ENCODE assay signal across 1 cellular context in the genomic region with DNA sequence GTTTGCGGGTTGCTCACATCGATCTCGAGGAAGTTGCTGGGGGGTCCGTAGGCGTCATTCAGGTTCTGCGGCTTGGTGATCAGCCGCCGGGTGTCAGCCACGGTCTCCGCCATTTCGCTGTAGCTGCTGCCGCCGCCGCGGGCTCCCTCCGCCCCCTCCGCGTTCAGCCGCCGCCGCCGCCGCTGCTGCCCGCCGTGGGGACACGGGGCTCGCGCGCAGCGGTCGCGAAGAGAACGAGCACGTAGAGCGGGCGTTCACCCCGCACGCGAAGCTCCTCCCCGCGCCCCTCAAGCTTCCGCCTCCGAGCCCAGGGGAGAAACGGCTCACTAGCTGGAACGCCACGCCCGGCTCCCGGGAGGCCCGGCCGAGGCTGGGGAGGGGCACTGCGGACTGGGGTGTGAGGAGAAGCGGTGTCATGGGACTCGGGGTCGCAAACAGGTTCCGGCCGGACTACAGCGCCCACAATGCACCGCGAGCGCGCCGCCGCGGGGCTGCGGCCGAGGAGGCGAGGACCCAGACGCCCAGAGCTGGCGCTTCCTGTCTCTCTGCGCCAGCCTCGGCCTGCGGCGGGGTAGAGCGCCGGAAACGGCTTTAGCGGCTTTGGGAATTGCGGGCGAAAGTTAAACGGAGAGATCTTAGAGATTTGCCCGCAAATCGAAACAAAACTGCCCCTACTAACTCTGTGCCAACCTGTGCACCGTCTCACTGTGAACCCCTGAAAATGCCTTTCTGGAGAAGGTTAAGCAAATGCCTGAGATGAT.
TF ChIP-seq lines count a peak whose summit lies in the region.

A gene (minus strand): TSS at position 232 of the 761 bp plus-strand sequence. CDS start 119 bp downstream, at position 113.

TF ChIP-seq in HepG2, 621 proteins besides CTCF, POLR2A, EP300 and RAD21 (continued from another document and continues in another):
- TF ChIP-seq CHCHD3 (CRISPR knock-in tag; IDR thresholded peaks at IDR 0.05) (no peak), ZNF546 (CRISPR knock-in tag; conservative IDR thresholded peaks at IDR 0.05) (no peak), FOXJ3 (CRISPR knock-in tag; IDR thresholded peaks at IDR 0.05; ENCODE audit: borderline replicate concordance) (no peak), ZNF878 (CRISPR knock-in tag; IDR thresholded peaks at IDR 0.05) (no peak), ZNF775 (CRISPR knock-in tag; IDR thresholded peaks at IDR 0.05; ENCODE audit: borderline replicate concordance) (no peak), ZNF234 (CRISPR knock-in tag; conservative IDR thresholded peaks at IDR 0.05) (no peak), KDM1A (CRISPR knock-in tag; IDR thresholded peaks at IDR 0.05) (no peak), PHF20 (CRISPR knock-in tag; IDR thresholded peaks at IDR 0.05) (peak; percentile 72), FOXK1 (CRISPR knock-in tag; IDR thresholded peaks at IDR 0.05; ENCODE audit: borderline replicate concordance, low read depth) (peak; percentile 74), ZNF556 (CRISPR knock-in tag; IDR thresholded peaks at IDR 0.05; ENCODE audit: borderline replicate concordance) (peak; percentile 78; the same call in 1 of the 2 replicates), SIX4 (CRISPR knock-in tag; IDR thresholded peaks at IDR 0.05) (no peak), ZFP62 (CRISPR knock-in tag; IDR thresholded peaks at IDR 0.05) (no peak), TOPORS (CRISPR knock-in tag; IDR thresholded peaks at IDR 0.05) (peak; percentile 80), MATR3 (CRISPR knock-in tag; IDR thresholded peaks at IDR 0.05) (no peak), ZNF296 (CRISPR knock-in tag; conservative IDR thresholded peaks at IDR 0.05) (no peak), ERF (CRISPR knock-in tag; IDR thresholded peaks at IDR 0.05) (peak; percentile 66), ZSCAN20 (CRISPR knock-in tag; IDR thresholded peaks at IDR 0.05; ENCODE audit: borderline replicate concordance) (no peak; the same call in 1 of the 2 replicates), ZNF10 (CRISPR knock-in tag; IDR thresholded peaks at IDR 0.05; ENCODE audit: borderline replicate concordance, low read depth) (no peak), ZMYM4 (CRISPR knock-in tag; IDR thresholded peaks at IDR 0.05) (peak; percentile 86), NR1H2 (CRISPR knock-in tag; IDR thresholded peaks at IDR 0.05; ENCODE audit: borderline replicate concordance, low read depth) (no peak), REL (CRISPR knock-in tag; conservative IDR thresholded peaks at IDR 0.05) (0 out of 2 replicates have a peak, but pooled peaks have one; percentile 47), TGIF2 (CRISPR knock-in tag; IDR thresholded peaks at IDR 0.05) (0 out of 2 replicates have a peak, but pooled peaks have one; percentile 6), ZNF460 (CRISPR knock-in tag; IDR thresholded peaks at IDR 0.05; ENCODE audit: borderline replicate concordance) (no peak; the same call in 1 of the 2 replicates), YEATS4 (CRISPR knock-in tag; IDR thresholded peaks at IDR 0.05; ENCODE audit: borderline replicate concordance) (peak; percentile 80), GZF1 (CRISPR knock-in tag; IDR thresholded peaks at IDR 0.05) (no peak), ZBTB38 (CRISPR knock-in tag; IDR thresholded peaks at IDR 0.05) (peak; percentile 53; the same call in 1 of the 2 replicates), ZNF768 (CRISPR knock-in tag; IDR thresholded peaks at IDR 0.05) (no peak), KDM5B (CRISPR knock-in tag; IDR thresholded peaks at IDR 0.05; ENCODE audit: borderline replicate concordance) (peak; percentile 72; the same call in 1 of the 2 replicates), ZNF138 (CRISPR knock-in tag; IDR thresholded peaks at IDR 0.05; ENCODE audit: low read depth) (no peak), ZNF616 (CRISPR knock-in tag; IDR thresholded peaks at IDR 0.05; ENCODE audit: low read depth) (no peak), SIN3B (IDR thresholded peaks at IDR 0.05; ENCODE audit: low read length) (no peak), KLF13 (CRISPR knock-in tag; IDR thresholded peaks at IDR 0.05) (no peak), MIXL1 (CRISPR knock-in tag; IDR thresholded peaks at IDR 0.05) (peak; percentile 55; the same call in 1 of the 2 replicates), ZNF891 (CRISPR knock-in tag; IDR thresholded peaks at IDR 0.05) (peak; percentile 33; the same call in 1 of the 2 replicates), ZNF614 (CRISPR knock-in tag; IDR thresholded peaks at IDR 0.05; ENCODE audit: borderline replicate concordance) (0 out of 2 replicates have a peak, but pooled peaks have one; percentile 24), BRCA1 (CRISPR knock-in tag; IDR thresholded peaks at IDR 0.05) (no peak), BHLHE40 (IDR thresholded peaks at IDR 0.05; ENCODE audit: low read length) (no peak; the same call in 1 of the 2 replicates)
- TF ChIP-seq, protein P1, sequence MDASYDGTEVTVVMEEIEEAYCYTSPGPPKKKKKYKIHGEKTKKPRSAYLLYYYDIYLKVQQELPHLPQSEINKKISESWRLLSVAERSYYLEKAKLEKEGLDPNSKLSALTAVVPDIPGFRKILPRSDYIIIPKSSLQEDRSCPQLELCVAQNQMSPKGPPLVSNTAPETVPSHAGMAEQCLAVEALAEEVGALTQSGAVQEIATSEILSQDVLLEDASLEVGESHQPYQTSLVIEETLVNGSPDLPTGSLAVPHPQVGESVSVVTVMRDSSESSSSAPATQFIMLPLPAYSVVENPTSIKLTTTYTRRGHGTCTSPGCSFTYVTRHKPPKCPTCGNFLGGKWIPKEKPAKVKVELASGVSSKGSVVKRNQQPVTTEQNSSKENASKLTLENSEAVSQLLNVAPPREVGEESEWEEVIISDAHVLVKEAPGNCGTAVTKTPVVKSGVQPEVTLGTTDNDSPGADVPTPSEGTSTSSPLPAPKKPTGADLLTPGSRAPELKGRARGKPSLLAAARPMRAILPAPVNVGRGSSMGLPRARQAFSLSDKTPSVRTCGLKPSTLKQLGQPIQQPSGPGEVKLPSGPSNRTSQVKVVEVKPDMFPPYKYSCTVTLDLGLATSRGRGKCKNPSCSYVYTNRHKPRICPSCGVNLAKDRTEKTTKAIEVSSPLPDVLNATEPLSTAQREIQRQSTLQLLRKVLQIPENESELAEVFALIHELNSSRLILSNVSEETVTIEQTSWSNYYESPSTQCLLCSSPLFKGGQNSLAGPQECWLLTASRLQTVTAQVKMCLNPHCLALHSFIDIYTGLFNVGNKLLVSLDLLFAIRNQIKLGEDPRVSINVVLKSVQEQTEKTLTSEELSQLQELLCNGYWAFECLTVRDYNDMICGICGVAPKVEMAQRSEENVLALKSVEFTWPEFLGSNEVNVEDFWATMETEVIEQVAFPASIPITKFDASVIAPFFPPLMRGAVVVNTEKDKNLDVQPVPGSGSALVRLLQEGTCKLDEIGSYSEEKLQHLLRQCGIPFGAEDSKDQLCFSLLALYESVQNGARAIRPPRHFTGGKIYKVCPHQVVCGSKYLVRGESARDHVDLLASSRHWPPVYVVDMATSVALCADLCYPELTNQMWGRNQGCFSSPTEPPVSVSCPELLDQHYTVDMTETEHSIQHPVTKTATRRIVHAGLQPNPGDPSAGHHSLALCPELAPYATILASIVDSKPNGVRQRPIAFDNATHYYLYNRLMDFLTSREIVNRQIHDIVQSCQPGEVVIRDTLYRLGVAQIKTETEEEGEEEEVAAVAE (CRISPR knock-in tag; IDR thresholded peaks at IDR 0.05; ENCODE audit: borderline replicate concordance): 0 out of 2 replicates have a peak, but pooled peaks have one; percentile 40
- TF ChIP-seq, protein P2, sequence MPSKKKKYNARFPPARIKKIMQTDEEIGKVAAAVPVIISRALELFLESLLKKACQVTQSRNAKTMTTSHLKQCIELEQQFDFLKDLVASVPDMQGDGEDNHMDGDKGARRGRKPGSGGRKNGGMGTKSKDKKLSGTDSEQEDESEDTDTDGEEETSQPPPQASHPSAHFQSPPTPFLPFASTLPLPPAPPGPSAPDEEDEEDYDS (CRISPR knock-in tag; IDR thresholded peaks at IDR 0.05): peak; percentile 62; the same call in 1 of the 2 replicates
- TF ChIP-seq, protein P3, sequence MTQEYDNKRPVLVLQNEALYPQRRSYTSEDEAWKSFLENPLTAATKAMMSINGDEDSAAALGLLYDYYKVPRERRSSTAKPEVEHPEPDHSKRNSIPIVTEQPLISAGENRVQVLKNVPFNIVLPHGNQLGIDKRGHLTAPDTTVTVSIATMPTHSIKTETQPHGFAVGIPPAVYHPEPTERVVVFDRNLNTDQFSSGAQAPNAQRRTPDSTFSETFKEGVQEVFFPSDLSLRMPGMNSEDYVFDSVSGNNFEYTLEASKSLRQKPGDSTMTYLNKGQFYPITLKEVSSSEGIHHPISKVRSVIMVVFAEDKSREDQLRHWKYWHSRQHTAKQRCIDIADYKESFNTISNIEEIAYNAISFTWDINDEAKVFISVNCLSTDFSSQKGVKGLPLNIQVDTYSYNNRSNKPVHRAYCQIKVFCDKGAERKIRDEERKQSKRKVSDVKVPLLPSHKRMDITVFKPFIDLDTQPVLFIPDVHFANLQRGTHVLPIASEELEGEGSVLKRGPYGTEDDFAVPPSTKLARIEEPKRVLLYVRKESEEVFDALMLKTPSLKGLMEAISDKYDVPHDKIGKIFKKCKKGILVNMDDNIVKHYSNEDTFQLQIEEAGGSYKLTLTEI (CRISPR knock-in tag; conservative IDR thresholded peaks at IDR 0.05): no peak
- TF ChIP-seq, protein P4, sequence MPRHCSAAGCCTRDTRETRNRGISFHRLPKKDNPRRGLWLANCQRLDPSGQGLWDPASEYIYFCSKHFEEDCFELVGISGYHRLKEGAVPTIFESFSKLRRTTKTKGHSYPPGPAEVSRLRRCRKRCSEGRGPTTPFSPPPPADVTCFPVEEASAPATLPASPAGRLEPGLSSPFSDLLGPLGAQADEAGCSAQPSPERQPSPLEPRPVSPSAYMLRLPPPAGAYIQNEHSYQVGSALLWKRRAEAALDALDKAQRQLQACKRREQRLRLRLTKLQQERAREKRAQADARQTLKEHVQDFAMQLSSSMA (CRISPR knock-in tag; IDR thresholded peaks at IDR 0.05): no peak
- TF ChIP-seq, protein P5, sequence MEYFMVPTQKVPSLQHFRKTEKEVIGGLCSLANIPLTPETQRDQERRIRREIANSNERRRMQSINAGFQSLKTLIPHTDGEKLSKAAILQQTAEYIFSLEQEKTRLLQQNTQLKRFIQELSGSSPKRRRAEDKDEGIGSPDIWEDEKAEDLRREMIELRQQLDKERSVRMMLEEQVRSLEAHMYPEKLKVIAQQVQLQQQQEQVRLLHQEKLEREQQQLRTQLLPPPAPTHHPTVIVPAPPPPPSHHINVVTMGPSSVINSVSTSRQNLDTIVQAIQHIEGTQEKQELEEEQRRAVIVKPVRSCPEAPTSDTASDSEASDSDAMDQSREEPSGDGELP (IDR thresholded peaks at IDR 0.05; ENCODE audit: borderline replicate concordance, low read depth): no peak; the same call in 1 of the 2 replicates
- TF ChIP-seq, protein P6, sequence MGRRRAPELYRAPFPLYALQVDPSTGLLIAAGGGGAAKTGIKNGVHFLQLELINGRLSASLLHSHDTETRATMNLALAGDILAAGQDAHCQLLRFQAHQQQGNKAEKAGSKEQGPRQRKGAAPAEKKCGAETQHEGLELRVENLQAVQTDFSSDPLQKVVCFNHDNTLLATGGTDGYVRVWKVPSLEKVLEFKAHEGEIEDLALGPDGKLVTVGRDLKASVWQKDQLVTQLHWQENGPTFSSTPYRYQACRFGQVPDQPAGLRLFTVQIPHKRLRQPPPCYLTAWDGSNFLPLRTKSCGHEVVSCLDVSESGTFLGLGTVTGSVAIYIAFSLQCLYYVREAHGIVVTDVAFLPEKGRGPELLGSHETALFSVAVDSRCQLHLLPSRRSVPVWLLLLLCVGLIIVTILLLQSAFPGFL (CRISPR knock-in tag; IDR thresholded peaks at IDR 0.05): no peak
- TF ChIP-seq, protein P7, sequence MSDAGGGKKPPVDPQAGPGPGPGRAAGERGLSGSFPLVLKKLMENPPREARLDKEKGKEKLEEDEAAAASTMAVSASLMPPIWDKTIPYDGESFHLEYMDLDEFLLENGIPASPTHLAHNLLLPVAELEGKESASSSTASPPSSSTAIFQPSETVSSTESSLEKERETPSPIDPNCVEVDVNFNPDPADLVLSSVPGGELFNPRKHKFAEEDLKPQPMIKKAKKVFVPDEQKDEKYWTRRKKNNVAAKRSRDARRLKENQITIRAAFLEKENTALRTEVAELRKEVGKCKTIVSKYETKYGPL (CRISPR knock-in tag; IDR thresholded peaks at IDR 0.05): no peak
- TF ChIP-seq, protein P8, sequence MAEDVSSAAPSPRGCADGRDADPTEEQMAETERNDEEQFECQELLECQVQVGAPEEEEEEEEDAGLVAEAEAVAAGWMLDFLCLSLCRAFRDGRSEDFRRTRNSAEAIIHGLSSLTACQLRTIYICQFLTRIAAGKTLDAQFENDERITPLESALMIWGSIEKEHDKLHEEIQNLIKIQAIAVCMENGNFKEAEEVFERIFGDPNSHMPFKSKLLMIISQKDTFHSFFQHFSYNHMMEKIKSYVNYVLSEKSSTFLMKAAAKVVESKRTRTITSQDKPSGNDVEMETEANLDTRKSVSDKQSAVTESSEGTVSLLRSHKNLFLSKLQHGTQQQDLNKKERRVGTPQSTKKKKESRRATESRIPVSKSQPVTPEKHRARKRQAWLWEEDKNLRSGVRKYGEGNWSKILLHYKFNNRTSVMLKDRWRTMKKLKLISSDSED (CRISPR knock-in tag; IDR thresholded peaks at IDR 0.05): no peak
- TF ChIP-seq, protein P9, sequence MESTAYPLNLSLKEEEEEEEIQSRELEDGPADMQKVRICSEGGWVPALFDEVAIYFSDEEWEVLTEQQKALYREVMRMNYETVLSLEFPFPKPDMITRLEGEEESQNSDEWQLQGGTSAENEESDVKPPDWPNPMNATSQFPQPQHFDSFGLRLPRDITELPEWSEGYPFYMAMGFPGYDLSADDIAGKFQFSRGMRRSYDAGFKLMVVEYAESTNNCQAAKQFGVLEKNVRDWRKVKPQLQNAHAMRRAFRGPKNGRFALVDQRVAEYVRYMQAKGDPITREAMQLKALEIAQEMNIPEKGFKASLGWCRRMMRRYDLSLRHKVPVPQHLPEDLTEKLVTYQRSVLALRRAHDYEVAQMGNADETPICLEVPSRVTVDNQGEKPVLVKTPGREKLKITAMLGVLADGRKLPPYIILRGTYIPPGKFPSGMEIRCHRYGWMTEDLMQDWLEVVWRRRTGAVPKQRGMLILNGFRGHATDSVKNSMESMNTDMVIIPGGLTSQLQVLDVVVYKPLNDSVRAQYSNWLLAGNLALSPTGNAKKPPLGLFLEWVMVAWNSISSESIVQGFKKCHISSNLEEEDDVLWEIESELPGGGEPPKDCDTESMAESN (CRISPR knock-in tag; conservative IDR thresholded peaks at IDR 0.05): peak; percentile 55; the same call in 1 of the 2 replicates
- TF ChIP-seq, protein P10, sequence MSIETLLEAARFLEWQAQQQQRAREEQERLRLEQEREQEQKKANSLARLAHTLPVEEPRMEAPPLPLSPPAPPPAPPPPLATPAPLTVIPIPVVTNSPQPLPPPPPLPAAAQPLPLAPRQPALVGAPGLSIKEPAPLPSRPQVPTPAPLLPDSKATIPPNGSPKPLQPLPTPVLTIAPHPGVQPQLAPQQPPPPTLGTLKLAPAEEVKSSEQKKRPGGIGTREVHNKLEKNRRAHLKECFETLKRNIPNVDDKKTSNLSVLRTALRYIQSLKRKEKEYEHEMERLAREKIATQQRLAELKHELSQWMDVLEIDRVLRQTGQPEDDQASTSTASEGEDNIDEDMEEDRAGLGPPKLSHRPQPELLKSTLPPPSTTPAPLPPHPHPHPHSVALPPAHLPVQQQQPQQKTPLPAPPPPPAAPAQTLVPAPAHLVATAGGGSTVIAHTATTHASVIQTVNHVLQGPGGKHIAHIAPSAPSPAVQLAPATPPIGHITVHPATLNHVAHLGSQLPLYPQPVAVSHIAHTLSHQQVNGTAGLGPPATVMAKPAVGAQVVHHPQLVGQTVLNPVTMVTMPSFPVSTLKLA (IDR thresholded peaks at IDR 0.05): 0 out of 2 replicates have a peak, but pooled peaks have one; percentile 12
